16 cellular contexts compared by ENCODE assay signal in genomic region chr10:62352356-62352963, GRCh38. TPM values are rescaled to one million over a fixed set of nuclear protein-coding genes. Genes with fewer than 3 reads are reported as not detected.
DNase-seq lines count a peak whose midpoint lies in the region; ATAC-seq, FAIRE-seq and TF ChIP-seq lines count a peak whose summit lies in the region.
"Had no signal": no experiment of that assay in that cellular context is flagged by ENCODE, and none has a peak within 500 bp of the region (broad histone marks: within the 10 kb centered on the region; RNA-seq: fewer than 3 reads in every experiment).

No MANE protein-coding gene starts in this region.

- H2AFZ ChIP-seq in HepG2 (ENCODE audit: low read length): no peak overlapping the region

- TF ChIP-seq CTCF in HepG2 (CRISPR knock-in tag; IDR thresholded peaks at IDR 0.05) (no peak), right lobe of liver (IDR thresholded peaks at IDR 0.05) (no peak), foreskin keratinocyte (conservative IDR thresholded peaks at IDR 0.05) (no peak)

- no peaks in the 10 kb centered on the region for H3K36me3 ChIP-seq in HepG2 (replicated peaks in 1 of 2; ENCODE audit: control insufficient read depth in 1 of 2, insufficient read depth in 2 of 2, low read length in 2 of 2)
- no peaks in the 10 kb centered on the region for H3K36me3 ChIP-seq in right lobe of liver
- H3K36me3 ChIP-seq: BE2C, heart right ventricle, left ventricle myocardium inferior had no signal

- H3K27ac ChIP-seq in HepG2 (ENCODE audit: extremely low read length, insufficient read depth, low read length): no peak overlapping the region
- no peak overlapping the region for H3K27ac ChIP-seq in right lobe of liver
- H3K27ac ChIP-seq in foreskin keratinocyte: no peak overlapping the region
- H3K27ac ChIP-seq: heart right ventricle, left ventricle myocardium inferior had no signal

- H3K4me3 ChIP-seq in HepG2 (replicated peaks in 1 of 3; ENCODE audit: insufficient read depth in 1 of 3, low read depth in 2 of 3, low read length in 3 of 3) (no peak overlapping the region), right lobe of liver (no peak overlapping the region)
- H3K4me3 ChIP-seq: heart right ventricle, left ventricle myocardium inferior had no signal

- no peaks in the 10 kb centered on the region for H4K20me1 ChIP-seq in HepG2 (ENCODE audit: insufficient read depth, low read length)

- no peaks in the 10 kb centered on the region for H3K36me3 Mint-ChIP-seq in activated T-helper 1 cell treated with anti-CD3 and anti-CD28 coated beads, Interleukin-12 subunit alpha, Interleukin-12 subunit beta, Interleukin-2, Interleukin-4 antibody, amounts not matched to agents 30 ng/mL and 10 ng/mL and 1 ng/mL, durations not matched to agents 14 hours and 24 hours and 36 hours (ENCODE audit: low read depth)

- no peak overlapping the region for H3K4me2 ChIP-seq in HepG2 (ENCODE audit: low read depth, low read length)

- no TSS peak for BruUV-seq in HepG2 (replicated peaks; lab: Mats Ljungman, UMichigan)

- no peak overlapping the region for H3K9ac ChIP-seq in HepG2 (ENCODE audit: insufficient read depth, low read depth, low read length)

- H3K79me2 ChIP-seq in HepG2 (ENCODE audit: insufficient read depth, low read length): no peaks in the 10 kb centered on the region

- H3K27me3 ChIP-seq in HepG2 (ENCODE audit: control insufficient read depth in 1 of 2, insufficient read depth in 2 of 2, low read length in 2 of 2) (no peaks in the 10 kb centered on the region), right lobe of liver (no peaks in the 10 kb centered on the region), foreskin keratinocyte (no peaks in the 10 kb centered on the region)
- H3K27me3 ChIP-seq: BE2C, heart right ventricle had no signal

- TF ChIP-seq POLR2A in HepG2 (IDR thresholded peaks at IDR 0.05; ENCODE audit: insufficient read depth in 1 of 2, low read depth in 2 of 2, low read length in 2 of 2) (no peak), right lobe of liver (IDR thresholded peaks at IDR 0.05) (no peak)

- FAIRE-seq in HepG2 (lab: Jason Lieb, UNC): no peak
- FAIRE-seq: H1 had no signal

- no peaks in the 10 kb centered on the region; the same call in 1 of the 2 replicates for H3K9me3 ChIP-seq in HepG2 (ENCODE audit: low read length)
- no peaks in the 10 kb centered on the region for H3K9me3 ChIP-seq in right lobe of liver
- H3K9me3 ChIP-seq: BE2C had no signal

- H3K27ac Mint-ChIP-seq in activated T-helper 1 cell treated with anti-CD3 and anti-CD28 coated beads, Interleukin-12 subunit alpha, Interleukin-12 subunit beta, Interleukin-2, Interleukin-4 antibody, amounts not matched to agents 30 ng/mL and 10 ng/mL and 1 ng/mL, durations not matched to agents 14 hours and 24 hours and 36 hours: peak overlapping the region; percentile 7
- H3K27ac Mint-ChIP-seq: effector memory CD8-positive, alpha-beta T cell had no signal

- H3K9me3 Mint-ChIP-seq in activated T-helper 1 cell treated with anti-CD3 and anti-CD28 coated beads, Interleukin-12 subunit alpha, Interleukin-12 subunit beta, Interleukin-2, Interleukin-4 antibody, amounts not matched to agents 30 ng/mL and 10 ng/mL and 1 ng/mL, durations not matched to agents 14 hours and 24 hours and 36 hours: peaks cover 50% of the 10 kb centered on the region

- in situ Hi-C loops in HepG2 (cut with HindIII; ENCODE audit: extremely low pct_ligation_motif_present, low pct_unique_long_range_greater_than_20kb): no loop called here

- no peak for TF ChIP-seq EP300 in HepG2 (IDR thresholded peaks at IDR 0.05; ENCODE audit: low read depth in 2 of 2, low read length in 2 of 2)
- no peak for TF ChIP-seq EP300 in HepG2 (CRISPR knock-in tag; IDR thresholded peaks at IDR 0.05; ENCODE audit: borderline replicate concordance)

- no peaks in the 10 kb centered on the region for H3K4me1 ChIP-seq in HepG2 (ENCODE audit: insufficient read depth, low read length)
- no peaks in the 10 kb centered on the region for H3K4me1 ChIP-seq in right lobe of liver
- H3K4me1 ChIP-seq in foreskin keratinocyte: peaks cover 8% of the 10 kb centered on the region
- H3K4me1 ChIP-seq: BE2C, heart right ventricle, left ventricle myocardium inferior had no signal

- no peak for TF ChIP-seq RAD21 in HepG2 (CRISPR knock-in tag; IDR thresholded peaks at IDR 0.05)

- H3K27me3 Mint-ChIP-seq in activated T-helper 1 cell treated with anti-CD3 and anti-CD28 coated beads, Interleukin-12 subunit alpha, Interleukin-12 subunit beta, Interleukin-2, Interleukin-4 antibody, amounts not matched to agents 30 ng/mL and 10 ng/mL and 1 ng/mL, durations not matched to agents 14 hours and 24 hours and 36 hours (ENCODE audit: insufficient read depth): peaks cover 3% of the 10 kb centered on the region

- intact Hi-C loops in HepG2 (cut with micrococcal nuclease; ENCODE audit: unreplicated experiment): no loop called here
- intact Hi-C loops in right lobe of liver (cut with DNase I): no loop called here
- intact Hi-C loops in activated T-helper 1 cell treated with anti-CD3 and anti-CD28 coated beads, Interleukin-12 subunit alpha, Interleukin-12 subunit beta, Interleukin-2, Interleukin-4 antibody, amounts not matched to agents 30 ng/mL and 10 ng/mL and 1 ng/mL, durations not matched to agents 14 hours and 24 hours and 36 hours (cut with micrococcal nuclease): loop anchor here (1.0 to 10.0 kb wide), 4 partner anchors 32 to 305 kb away; no protein-coding TSS in a partner anchor

- no peak for ATAC-seq in HepG2
- no peak for ATAC-seq in right lobe of liver
- ATAC-seq in foreskin keratinocyte: peak; percentile 94
- ATAC-seq: effector memory CD8-positive, alpha-beta T cell; heart right ventricle had no signal

- H3K4me1 Mint-ChIP-seq in activated T-helper 1 cell treated with anti-CD3 and anti-CD28 coated beads, Interleukin-12 subunit alpha, Interleukin-12 subunit beta, Interleukin-2, Interleukin-4 antibody, amounts not matched to agents 30 ng/mL and 10 ng/mL and 1 ng/mL, durations not matched to agents 14 hours and 24 hours and 36 hours (ENCODE audit: low read depth): peaks cover 11% of the 10 kb centered on the region
- H3K4me1 Mint-ChIP-seq: neural crest cell had no signal

- CTCF ChIA-PET in HepG2 (lab: Yijun Ruan, JAX; ENCODE audit: low intra/inter-chr PET ratio, low total read pairs): no interaction called here

- POLR2A ChIA-PET in HepG2 (lab: Yijun Ruan, JAX): no interaction called here

- no peak overlapping the region for H3K4me3 Mint-ChIP-seq in activated T-helper 1 cell treated with anti-CD3 and anti-CD28 coated beads, Interleukin-12 subunit alpha, Interleukin-12 subunit beta, Interleukin-2, Interleukin-4 antibody, amounts not matched to agents 30 ng/mL and 10 ng/mL and 1 ng/mL, durations not matched to agents 14 hours and 24 hours and 36 hours
- H3K4me3 Mint-ChIP-seq: effector memory CD8-positive, alpha-beta T cell; neural crest cell had no signal

- DNase-seq in HepG2 (ENCODE audit: low spot score) (no peak), right lobe of liver (no peak), foreskin keratinocyte (peak; percentile 76 to 88), stromal cell of bone marrow (ENCODE audit: low read depth) (peak; percentile 87), AG08396 (ENCODE audit: low spot score) (no peak), NCI-H1417 (lab: John Stamatoyannopoulos, UW) (no peak), NCI-H2196 treated with DMSO at 0.1 percent for 48 hours (lab: John Stamatoyannopoulos, UW; ENCODE audit: unreplicated experiment) (no peak)
- no peak for DNase-seq in activated T-helper 1 cell treated with anti-CD3 and anti-CD28 coated beads, Interleukin-12 subunit alpha, Interleukin-12 subunit beta, Interleukin-2, Interleukin-4 antibody, amounts not matched to agents 30 ng/mL and 10 ng/mL and 1 ng/mL, durations not matched to agents 14 hours and 24 hours and 36 hours (ENCODE audit: low spot score)
- DNase-seq: BE2C; effector memory CD8-positive, alpha-beta T cell; heart right ventricle; left ventricle myocardium inferior; NCI-H446 had no signal

RNA-seq across cellular contexts. Expression of gene ZNF365, which starts 21.7 kb away (rescaled TPM):
- total RNA-seq in HepG2 (2016; rRNA removed; fragmentation: Illumina TruSeq; extraction: Trizol) (not detected in 2 replicates), right lobe of liver (under 1 TPM in 1 of 6 experiments, not detected in 5; 0.06 TPM), foreskin keratinocyte (6.0 and 8.1 TPM in 2 replicates)
- not detected in 2 replicates for total RNA-seq in HepG2 (2016; cell fraction: cytosol; rRNA removed; fragmentation: Illumina TruSeq; extraction: Trizol; ENCODE audit: low read depth)
- total RNA-seq in HepG2 (2016; cell fraction: insoluble cytoplasmic fraction; rRNA removed; fragmentation: Illumina TruSeq; extraction: Trizol): not detected in 2 replicates
- not detected in 2 replicates for total RNA-seq in HepG2 (2016; cell fraction: membrane; rRNA removed; fragmentation: Illumina TruSeq; extraction: Trizol)
- total RNA-seq in HepG2 (2016; cell fraction: nucleus; rRNA removed; fragmentation: Illumina TruSeq; extraction: Trizol): not detected in 2 replicates
- polyA plus RNA-seq in HepG2 (2011; rRNA removed) (not detected in 2 replicates), foreskin keratinocyte (2.8 and 3.6 TPM in 2 replicates)
- not detected in 2 replicates for polyA plus RNA-seq in HepG2 (2011; cell fraction: cytosol; rRNA removed)
- not detected in 2 replicates for polyA plus RNA-seq in HepG2 (2011; cell fraction: nucleus; rRNA removed)
- not detected in 2 replicates for polyA plus RNA-seq in HepG2 (2012)
- polyA plus RNA-seq in HepG2 (2016; cell fraction: cytosol; fragmentation: Illumina TruSeq; extraction: Trizol; ENCODE audit: low read depth): not detected in 2 replicates
- not detected in 2 replicates for polyA plus RNA-seq in HepG2 (2016; cell fraction: insoluble cytoplasmic fraction; fragmentation: Illumina TruSeq; extraction: Trizol; ENCODE audit: low read depth)
- not detected in 2 replicates for polyA plus RNA-seq in HepG2 (2016; cell fraction: membrane; fragmentation: Illumina TruSeq; extraction: Trizol; ENCODE audit: low read depth)
- polyA plus RNA-seq in HepG2 (2016; cell fraction: nucleus; fragmentation: Illumina TruSeq; extraction: Trizol; ENCODE audit: insufficient read depth, low read depth): not detected in 2 replicates
- not detected in 2 replicates for polyA minus RNA-seq in HepG2 (2011; rRNA and poly(A)+ RNA removed; ENCODE audit: low replicate concordance)
- polyA minus RNA-seq in HepG2 (2011; cell fraction: cytosol; rRNA and poly(A)+ RNA removed): not detected in 2 replicates
- not detected in 2 replicates for polyA minus RNA-seq in HepG2 (2011; cell fraction: nucleus; rRNA and poly(A)+ RNA removed)
- total RNA-seq in activated T-helper 1 cell treated with anti-CD3 and anti-CD28 coated beads, Interleukin-12 subunit alpha, Interleukin-12 subunit beta, Interleukin-2, Interleukin-4 antibody, amounts not matched to agents 30 ng/mL and 10 ng/mL and 1 ng/mL, durations not matched to agents 14 hours and 24 hours and 36 hours: not detected in 2 replicates
- total RNA-seq: T-helper 2 cell treated with Interferon-gamma antibody and Interleukin-4, amounts not matched to agents 100 ng/mL and 5 ng/mL, for 36 hours had no signal

Comparison
In these comparisons a context has a peak if more than half of its experiments do, and no peak if none do; other contexts are left out.
1. DNase-seq: peak in foreskin keratinocyte (2 of 2) and stromal cell of bone marrow (single experiment); none in HepG2 (single experiment), right lobe of liver (0 of 3), activated T-helper 1 cell treated with anti-CD3 and anti-CD28 coated beads, Interleukin-12 subunit alpha, Interleukin-12 subunit beta, Interleukin-2, Interleukin-4 antibody, amounts not matched to agents 30 ng/mL and 10 ng/mL and 1 ng/mL, durations not matched to agents 14 hours and 24 hours and 36 hours (single experiment), AG08396 (single experiment), NCI-H1417 (0 of 3) and NCI-H2196 treated with DMSO at 0.1 percent for 48 hours (single experiment).